22 cellular contexts compared by ENCODE assay signal in genomic region chr12:52254965-52255751, GRCh38. TPM values are rescaled to one million over a fixed set of nuclear protein-coding genes. Genes with fewer than 3 reads are reported as not detected.
"Had no signal": no experiment of that assay in that cellular context is flagged by ENCODE, and none has a peak within 500 bp of the region (broad histone marks: within the 10 kb centered on the region; RNA-seq: fewer than 3 reads in every experiment).

No MANE protein-coding gene starts in this region.

- ATAC-seq: activated CD8-positive, alpha-beta memory T cell treated with anti-CD3 and anti-CD28 coated beads, Interleukin-2, amount 10 ng/mL, durations not matched to agents 7 days and 5 days; activated T-helper 17 cell treated with anti-CD3 and anti-CD28 coated beads, Interleukin-2, amount 50 U/mL, for 72 hours; gastroesophageal sphincter; heart left ventricle; left ventricle myocardium superior; naive thymus-derived CD4-positive, alpha-beta T cell; pancreas; right lobe of liver had no signal

- H3K9me3 ChIP-seq: ascending aorta, gastroesophageal sphincter, heart left ventricle, pancreas, right lobe of liver had no signal

- H3K4me1 ChIP-seq: right lobe of liver had no signal

- H3K27me3 ChIP-seq: ascending aorta, pancreas had no signal

- H3K4me2 ChIP-seq: smooth muscle cell had no signal

- H3K4me3 ChIP-seq: ascending aorta, gastroesophageal sphincter, heart left ventricle, pancreas, right lobe of liver, smooth muscle cell had no signal

- DNase-seq: activated CD4-positive, alpha-beta T cell treated with anti-CD3 and anti-CD28 coated beads for 1 hour; activated CD4-positive, alpha-beta T cell treated with anti-CD3 and anti-CD28 coated beads, Interleukin-2, amount 50 U/mL, for 48 hours; activated CD8-positive, alpha-beta memory T cell treated with anti-CD3 and anti-CD28 coated beads, Interleukin-2, amount 10 ng/mL, durations not matched to agents 7 days and 5 days; activated naive CD4-positive, alpha-beta T cell treated with anti-CD3 and anti-CD28 coated beads for 36 hours; activated T-cell treated with anti-CD3 and anti-CD28 coated beads, Interleukin-2, amount 50 U/mL, for 1 hour; cerebellar nuclear complex; cortex of kidney; heart left ventricle; kidney glomerular epithelial cell; left ventricle myocardium superior; mesendoderm; naive thymus-derived CD4-positive, alpha-beta T cell; right lobe of liver; stimulated activated naive CD4-positive, alpha-beta T cell; T-helper 2 cell; WERI-Rb-1 had no signal

- H3K36me3 ChIP-seq: ascending aorta, gastroesophageal sphincter, heart left ventricle, pancreas, right lobe of liver, WERI-Rb-1 had no signal

- H3K27ac ChIP-seq: ascending aorta, gastroesophageal sphincter, heart left ventricle, pancreas, right lobe of liver, WERI-Rb-1 had no signal

RNA-seq across cellular contexts. Expression of gene KRT86, which starts 19.3 kb away (rescaled TPM):
- total RNA-seq: heart left ventricle, left ventricle myocardium superior, right lobe of liver, smooth muscle cell had no signal
- polyA plus RNA-seq: heart left ventricle; naive thymus-derived CD4-positive, alpha-beta T cell; smooth muscle cell had no signal

RNA-seq across cellular contexts. Expression of gene KRT7, which starts 22.1 kb away (rescaled TPM):
- polyA plus RNA-seq: naive thymus-derived CD4-positive, alpha-beta T cell had no signal

RNA-seq across cellular contexts. Expression of gene KRT81, which starts 36.2 kb away (rescaled TPM):
- total RNA-seq: activated naive CD4-positive, alpha-beta T cell treated with anti-CD3 and anti-CD28 coated beads for 36 hours; activated T-helper 17 cell treated with anti-CD3 and anti-CD28 coated beads, Interleukin-2, amount 50 U/mL, for 72 hours; ascending aorta; heart left ventricle; left ventricle myocardium superior; ureter had no signal
- polyA plus RNA-seq: heart left ventricle; naive thymus-derived CD4-positive, alpha-beta T cell had no signal
